Comparison of ENCODE assay signal across 9 cellular contexts in the genomic region with DNA sequence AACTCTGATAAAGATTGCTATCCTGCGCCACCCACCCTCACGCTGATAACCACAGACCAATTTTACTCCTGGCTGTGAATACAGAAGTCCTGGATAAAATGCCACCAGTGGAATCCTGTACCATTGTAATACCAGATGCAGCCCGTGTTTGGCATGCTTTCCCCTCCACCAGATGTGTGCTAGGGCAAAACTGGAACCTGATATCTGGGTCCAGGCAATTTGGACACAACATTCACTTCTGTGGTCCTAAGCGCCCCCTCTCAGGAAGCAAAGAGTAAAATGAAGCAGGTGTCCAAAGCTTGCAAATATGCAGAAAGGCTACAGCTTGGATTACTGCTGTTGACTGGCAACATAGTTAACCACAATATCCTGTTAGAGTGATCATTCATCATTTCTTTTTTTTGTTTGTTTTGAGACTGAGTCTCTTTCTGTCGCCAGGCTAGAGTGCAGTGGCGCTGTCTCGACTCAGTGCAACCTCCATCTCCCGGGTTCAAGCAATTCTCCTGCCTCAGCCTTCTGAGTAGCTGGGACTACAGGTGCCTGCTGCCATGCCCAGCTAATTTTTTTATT. TPM values are rescaled to one million over a fixed set of nuclear protein-coding genes. Genes with fewer than 3 reads are reported as not detected.
DNase-seq lines count a peak whose midpoint lies in the region; ATAC-seq and TF ChIP-seq lines count a peak whose summit lies in the region.
"Had no signal": no experiment of that assay in that cellular context is flagged by ENCODE, and none has a peak within 500 bp of the region (broad histone marks: within the 10 kb centered on the region; RNA-seq: fewer than 3 reads in every experiment).

No MANE protein-coding gene starts in this region.

- H3K27ac ChIP-seq in BLaER1 (no peak overlapping the region), GM23248 (no peak overlapping the region), RWPE1 (peak overlapping the region; percentile 20), esophagus muscularis mucosa (replicated peaks in 1 of 4) (no peak overlapping the region)

- in situ Hi-C loops in GM23248 (cut with MboI): no loop called here

- no peak for ATAC-seq in GM19328 (IDR thresholded peaks at IDR 0.05; ENCODE audit: unreplicated experiment)

- no peak for TF ChIP-seq EP300 in esophagus muscularis mucosa (IDR thresholded peaks at IDR 0.05)

- H4K20me1 ChIP-seq in BLaER1: no peaks in the 10 kb centered on the region
- H4K20me1 ChIP-seq in GM23248 (ENCODE audit: insufficient read depth): no peaks in the 10 kb centered on the region

- intact Hi-C loops in esophagus muscularis mucosa (cut with DNase I): no loop called here

- no peak overlapping the region for H2AFZ ChIP-seq in GM23248

- POLR2A ChIA-PET in RWPE1 (lab: Yijun Ruan, JAX; ENCODE audit: low non-redundant PET): no interaction called here

- H3K27me3 ChIP-seq in BLaER1 (no peaks in the 10 kb centered on the region), GM23248 (replicated peaks; ENCODE audit: insufficient read depth) (no peaks in the 10 kb centered on the region), esophagus muscularis mucosa (no peaks in the 10 kb centered on the region)

- no peak for TF ChIP-seq CTCF in RWPE1 (conservative IDR thresholded peaks at IDR 0.05; ENCODE audit: low read depth)
- no peak for TF ChIP-seq CTCF in esophagus muscularis mucosa (IDR thresholded peaks at IDR 0.05)

- CTCF ChIA-PET in RWPE1 (lab: Yijun Ruan, JAX): interaction anchor here (0.6 to 1.0 kb wide), 2 partner anchors 8 to 50 kb away, joined by 3 read pairs; no protein-coding TSS in a partner anchor

- 36 to 39% methylated on average over 8 of the region's 8 CpGs for WGBS in GM23248 (ENCODE audit: low coverage in 1 of 2, low lambda C conversion rate in 2 of 2, missing lambda C conversion rate in 2 of 2), 2 experiments
- 61% methylated on average over 8 of the region's 8 CpGs for WGBS in esophagus muscularis mucosa

- H3K9me3 ChIP-seq in BLaER1: no peaks in the 10 kb centered on the region
- H3K9me3 ChIP-seq in GM23248 (ENCODE audit: low read depth): no peaks in the 10 kb centered on the region
- no peaks in the 10 kb centered on the region for H3K9me3 ChIP-seq in esophagus muscularis mucosa

- H3F3A ChIP-seq in GM23248 (ENCODE audit: insufficient read depth): peaks cover 29% of the 10 kb centered on the region

- H3K9ac ChIP-seq in BLaER1 (no peak overlapping the region), GM23248 (no peak overlapping the region)

- peak overlapping the region; percentile 80 for H3K4me2 ChIP-seq in BLaER1
- H3K4me2 ChIP-seq in GM23248 (ENCODE audit: unreplicated experiment): no peak overlapping the region

- H3K36me3 ChIP-seq in BLaER1: no peaks in the 10 kb centered on the region
- H3K36me3 ChIP-seq in GM23248 (ENCODE audit: low read depth): no peaks in the 10 kb centered on the region
- no peaks in the 10 kb centered on the region for H3K36me3 ChIP-seq in esophagus muscularis mucosa

- no peak overlapping the region for H3K4me3 ChIP-seq in BLaER1
- no peak overlapping the region for H3K4me3 ChIP-seq in GM23248
- no peak overlapping the region for H3K4me3 ChIP-seq in esophagus muscularis mucosa

- H3K9me2 ChIP-seq in GM23248 (ENCODE audit: insufficient read depth): no peaks in the 10 kb centered on the region

- no peaks in the 10 kb centered on the region for H3K79me2 ChIP-seq in GM23248 (ENCODE audit: insufficient read depth)

- DNase-seq in GM23248: peak; percentile 40
- no peak for DNase-seq in RWPE1 (ENCODE audit: low spot score)
- DNase-seq in dedifferentiated amniotic fluid mesenchymal stem cell (ENCODE audit: extremely low spot score): peak; percentile 26
- no peak for DNase-seq in esophagus muscularis mucosa (ENCODE audit: extremely low spot score)
- no peak for DNase-seq in ecto neural progenitor cell (ENCODE audit: low spot score)
- DNase-seq in cerebellum (ENCODE audit: low spot score): no peak
- DNase-seq: NCI-H446 treated with DMSO at 0.1 percent for 48 hours had no signal

- H3K4me1 ChIP-seq in BLaER1 (peaks cover 62% of the 10 kb centered on the region), GM23248 (ENCODE audit: insufficient read depth) (peaks cover 52% of the 10 kb centered on the region), esophagus muscularis mucosa (peaks cover 0 to 16% (median 12%) of the 10 kb centered on the region in 4 donors)

- TF ChIP-seq POLR2A in esophagus muscularis mucosa (IDR thresholded peaks at IDR 0.05; ENCODE audit: low read depth): no peak

RNA-seq across cellular contexts. Expression of gene LOXL1, which starts 32.8 kb away (rescaled TPM):
- total RNA-seq in GM23248 (2014; rRNA removed; shearing (Covaris generic)): 534 and 540 TPM in 2 replicates
- 396 and 401 TPM in 2 replicates for polyA plus RNA-seq in GM23248 (2016; fragmentation: Nextera tagmentation; extraction: Ambion mirVana)
- total RNA-seq in esophagus muscularis mucosa (10 to 100 TPM; 19.7 to 84.3 (median 39.1) TPM), cerebellum (5.5 TPM)

RNA-seq across cellular contexts. Expression of gene STOML1, which starts 33.0 kb away (rescaled TPM):
- 27.8 and 43.9 TPM in 2 replicates for total RNA-seq in GM23248 (2014; rRNA removed; shearing (Covaris generic))
- polyA plus RNA-seq in GM23248 (2016; fragmentation: Nextera tagmentation; extraction: Ambion mirVana): 26.9 and 27.2 TPM in 2 replicates
- total RNA-seq in esophagus muscularis mucosa: 10 to 100 TPM in 2 of 4 donors, 1 to 10 TPM in 2; 7.9 to 25.4 (median 14.9) TPM
- 14.2 TPM for total RNA-seq in cerebellum

RNA-seq across cellular contexts. Expression of gene PML, which starts 35.4 kb away (rescaled TPM):
- 55.3 and 74.7 TPM in 2 replicates for total RNA-seq in GM23248 (2014; rRNA removed; shearing (Covaris generic))
- 52.9 and 58.0 TPM in 2 replicates for polyA plus RNA-seq in GM23248 (2016; fragmentation: Nextera tagmentation; extraction: Ambion mirVana)
- total RNA-seq in esophagus muscularis mucosa (10 to 100 TPM; 48.0 to 61.6 (median 57.2) TPM), cerebellum (13.1 TPM)

Comparison
In these comparisons a context has a peak if more than half of its experiments do, and no peak if none do; other contexts are left out.
1. DNase-seq: peak in GM23248 (single experiment) and dedifferentiated amniotic fluid mesenchymal stem cell (single experiment); none in RWPE1 (single experiment), esophagus muscularis mucosa (single experiment), ecto neural progenitor cell (single experiment) and cerebellum (single experiment).